In genomic region chr5:80569961-80570786, GRCh38 we compare ENCODE assay signal across 8 cellular contexts. TPM values are rescaled to one million over a fixed set of nuclear protein-coding genes. Genes with fewer than 3 reads are reported as not detected.
DNase-seq lines count a peak whose midpoint lies in the region; ATAC-seq and TF ChIP-seq lines count a peak whose summit lies in the region.

ANKRD34B (minus strand) TSS chr5:80570280; CDS start chr5:80560019, 10,261 bp downstream.

- TF ChIP-seq EP300 in tibial nerve (IDR thresholded peaks at IDR 0.05), result no peak

- H3K4me3 ChIP-seq in colonic mucosa, result peak within 1 kb of the TSS; percentile 37
- H3K4me3 ChIP-seq in tibial nerve, result peak within 1 kb of the TSS in 3 of 4 donors; percentile 15 to 34 (median 28)

- no peaks in the 10 kb centered on the region for H3K4me1 ChIP-seq in colonic mucosa
- H3K4me1 ChIP-seq in tibial nerve, result peaks cover 0 to 18% (median 15%) of the 10 kb centered on the region in 4 donors

- DNase-seq in activated naive CD4-positive, alpha-beta T cell (lab: John Stamatoyannopoulos, UW), result no peak
- DNase-seq in NCI-H748 (lab: John Stamatoyannopoulos, UW; ENCODE audit: unreplicated experiment) (peak; percentile 85), colonic mucosa (no peak), memory B cell (ENCODE audit: low spot score in 2 of 2) (no peak), tibial nerve (ENCODE audit: low spot score in 2 of 2) (no peak), kidney glomerular epithelial cell (lab: John Stamatoyannopoulos, UW) (no peak)
- no peak for DNase-seq in NK-92 treated with Interleukin-12 subunit alpha and Interleukin-12 subunit beta, amount 100 ng/mL, for 24 hours (lab: John Stamatoyannopoulos, UW)

- H3K27ac ChIP-seq in colonic mucosa, result no peak within 1 kb of the TSS
- no peak within 1 kb of the TSS for H3K27ac ChIP-seq in tibial nerve

- H3K27ac Mint-ChIP-seq in activated naive CD4-positive, alpha-beta T cell treated with anti-CD3 and anti-CD28 coated beads, Interleukin-2, amount 50 U/mL, for 24 hours, result no peak within 1 kb of the TSS
- no peak within 1 kb of the TSS for H3K27ac Mint-ChIP-seq in memory B cell

- H3K36me3 Mint-ChIP-seq in activated naive CD4-positive, alpha-beta T cell treated with anti-CD3 and anti-CD28 coated beads, Interleukin-2, amount 50 U/mL, for 24 hours, result no peaks in the 10 kb centered on the region
- H3K36me3 Mint-ChIP-seq in memory B cell, result peaks cover 4% of the 10 kb centered on the region

- TF ChIP-seq CTCF in colonic mucosa (IDR thresholded peaks at IDR 0.05) (no peak), tibial nerve (IDR thresholded peaks at IDR 0.05) (no peak)

- H3K36me3 ChIP-seq in colonic mucosa (no peaks in the 10 kb centered on the region), tibial nerve (no peaks in the 10 kb centered on the region)

- no peaks in the 10 kb centered on the region for H3K9me3 Mint-ChIP-seq in activated naive CD4-positive, alpha-beta T cell treated with anti-CD3 and anti-CD28 coated beads, Interleukin-2, amount 50 U/mL, for 24 hours
- peaks cover 2% of the 10 kb centered on the region for H3K9me3 Mint-ChIP-seq in memory B cell

- H3K9me3 ChIP-seq in colonic mucosa, result no peaks in the 10 kb centered on the region
- no peaks in the 10 kb centered on the region for H3K9me3 ChIP-seq in tibial nerve

- TF ChIP-seq POLR2A in tibial nerve (IDR thresholded peaks at IDR 0.05), result no peak

- peak within 1 kb of the TSS; percentile 67 for H3K4me3 Mint-ChIP-seq in activated naive CD4-positive, alpha-beta T cell treated with anti-CD3 and anti-CD28 coated beads, Interleukin-2, amount 50 U/mL, for 24 hours
- peak within 1 kb of the TSS; percentile 81 for H3K4me3 Mint-ChIP-seq in memory B cell

- peak; percentile 14 for ATAC-seq in memory B cell (ENCODE audit: low read depth)

- intact Hi-C loops in colonic mucosa (cut with DNase I), result no loop called here

- H3K9ac ChIP-seq in colonic mucosa (ENCODE audit: low read depth in 2 of 2, low read length in 2 of 2), result no peak within 1 kb of the TSS

- H3K27me3 ChIP-seq in colonic mucosa (peaks cover 36% of the 10 kb centered on the region), tibial nerve (peaks cover 2 to 39% of the 10 kb centered on the region in 2 donors)

- H3K27me3 Mint-ChIP-seq in activated naive CD4-positive, alpha-beta T cell treated with anti-CD3 and anti-CD28 coated beads, Interleukin-2, amount 50 U/mL, for 24 hours, result peaks cover 54% of the 10 kb centered on the region
- peaks cover 32% of the 10 kb centered on the region for H3K27me3 Mint-ChIP-seq in memory B cell

- 4% methylated on average over 32 to 42 of the region's 73 CpGs for WGBS in tibial nerve, 2 donors

- peaks cover 4% of the 10 kb centered on the region for H3K4me1 Mint-ChIP-seq in activated naive CD4-positive, alpha-beta T cell treated with anti-CD3 and anti-CD28 coated beads, Interleukin-2, amount 50 U/mL, for 24 hours
- H3K4me1 Mint-ChIP-seq in memory B cell, result peaks cover 5% of the 10 kb centered on the region

RNA-seq across cellular contexts. Expression of gene ANKRD34B, which starts in this region (rescaled TPM):
- total RNA-seq in colonic mucosa (not detected), tibial nerve (not detected)
